Comparison of ENCODE assay signal across 8 cellular contexts in the genomic region with DNA sequence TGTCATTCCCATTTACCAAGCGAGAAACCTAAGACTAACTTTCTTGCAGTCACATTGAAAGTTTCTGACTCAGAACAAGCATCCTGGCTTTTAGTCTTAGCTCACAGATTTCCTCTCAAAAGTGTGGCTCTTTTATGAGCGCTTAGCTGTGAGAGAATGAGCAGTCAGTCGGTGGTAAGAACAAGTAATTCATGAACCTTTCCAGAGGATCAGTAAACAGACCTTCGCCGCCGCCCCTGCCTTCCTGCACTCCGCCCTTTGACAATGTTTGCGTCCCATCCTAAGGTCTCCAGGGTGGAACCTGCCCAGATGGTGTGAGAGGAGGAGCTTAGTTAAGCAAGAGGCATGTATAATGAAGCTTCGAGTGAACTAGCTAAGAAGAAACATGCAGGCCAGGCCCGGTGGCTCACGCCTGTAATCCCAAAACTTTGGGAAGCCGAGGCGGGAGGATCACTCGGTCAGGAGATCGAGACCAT.
DNase-seq lines count a peak whose midpoint lies in the region; ATAC-seq and TF ChIP-seq lines count a peak whose summit lies in the region.

No MANE protein-coding gene starts in this region.

- no peak for TF ChIP-seq EP300 in gastroesophageal sphincter (IDR thresholded peaks at IDR 0.05)

- H3K4me1 ChIP-seq in DND-41 (ENCODE audit: insufficient read depth, low read length) = no peaks in the 10 kb centered on the region
- H3K4me1 ChIP-seq in hepatocyte (ENCODE audit: insufficient read depth) = peaks cover 12% of the 10 kb centered on the region
- H3K4me1 ChIP-seq in gastroesophageal sphincter = no peaks in the 10 kb centered on the region

- TF ChIP-seq POLR2A in gastroesophageal sphincter (IDR thresholded peaks at IDR 0.05) = no peak

- H3K27me3 ChIP-seq in DND-41 (ENCODE audit: insufficient read depth, low read length, poor library complexity) (no peaks in the 10 kb centered on the region), hepatocyte (no peaks in the 10 kb centered on the region), gastroesophageal sphincter (no peaks in the 10 kb centered on the region)

- no peak overlapping the region for H2AFZ ChIP-seq in DND-41 (ENCODE audit: low read depth, low read length)
- H2AFZ ChIP-seq in hepatocyte = no peak overlapping the region

- no peaks in the 10 kb centered on the region for H3K36me3 ChIP-seq in DND-41 (ENCODE audit: insufficient read depth, low read length)
- H3K36me3 ChIP-seq in hepatocyte (replicated peaks; ENCODE audit: insufficient read depth, low read depth) = no peaks in the 10 kb centered on the region
- no peaks in the 10 kb centered on the region for H3K36me3 ChIP-seq in gastroesophageal sphincter

- no peak for DNase-seq in DND-41
- peak; percentile 84 for DNase-seq in hepatocyte (ENCODE audit: low spot score)
- no peak for DNase-seq in activated effector memory CD4-positive, alpha-beta T cell treated with Interleukin-2 at 50 U/mL for 16 hours
- no peak for DNase-seq in UCSD-AML1 (lab: John Stamatoyannopoulos, UW; ENCODE audit: unreplicated experiment)
- no peak for DNase-seq in coronary artery (ENCODE audit: low spot score)

- TF ChIP-seq CTCF in DND-41 (IDR thresholded peaks at IDR 0.05; ENCODE audit: borderline replicate concordance, extremely low read depth, low read length, poor library complexity, severe bottlenecking) (no peak), hepatocyte (IDR thresholded peaks at IDR 0.05; ENCODE audit: poor library complexity) (no peak), gastroesophageal sphincter (IDR thresholded peaks at IDR 0.05) (no peak), coronary artery (IDR thresholded peaks at IDR 0.05) (no peak)

- H3K9me3 ChIP-seq in DND-41 (ENCODE audit: insufficient read depth, low read length, severe bottlenecking) (no peaks in the 10 kb centered on the region), hepatocyte (ENCODE audit: low read depth) (no peaks in the 10 kb centered on the region), gastroesophageal sphincter (no peaks in the 10 kb centered on the region)

- H3K27ac ChIP-seq in DND-41 (ENCODE audit: low read length) (no peak overlapping the region), hepatocyte (peak overlapping the region; percentile 82), gastroesophageal sphincter (no peak overlapping the region), coronary artery (no peak overlapping the region)

- WGBS in hepatocyte (ENCODE audit: low lambda C conversion rate, missing lambda C conversion rate) = 38% methylated on average over 14 of the region's 15 CpGs
- 39 to 82% methylated on average over 4 to 7 of the region's 15 CpGs for WGBS in gastroesophageal sphincter (ENCODE audit: low coverage in 1 of 2), 2 donors

- H3K4me3 ChIP-seq in DND-41 (ENCODE audit: low read depth in 1 of 2, low read length in 2 of 2) = no peak overlapping the region
- H3K4me3 ChIP-seq in hepatocyte = no peak overlapping the region
- H3K4me3 ChIP-seq in gastroesophageal sphincter = no peak overlapping the region
- H3K4me3 ChIP-seq in coronary artery = no peak overlapping the region

- ATAC-seq in DND-41 (ENCODE audit: insufficient read depth, low read depth) (peak; percentile 24; the same call in 1 of the 3 replicates), GM19397 (IDR thresholded peaks at IDR 0.05; ENCODE audit: unreplicated experiment) (peak; percentile 58), HG03520 (IDR thresholded peaks at IDR 0.05; ENCODE audit: unreplicated experiment) (peak; percentile 75), gastroesophageal sphincter (no peak)

- H4K20me1 ChIP-seq in DND-41 (ENCODE audit: insufficient read depth, low read length) = no peaks in the 10 kb centered on the region
- H4K20me1 ChIP-seq in hepatocyte (ENCODE audit: insufficient read depth, poor library complexity, severe bottlenecking) = no peaks in the 10 kb centered on the region

- H3K79me2 ChIP-seq in DND-41 (ENCODE audit: insufficient read depth, low read length) (no peaks in the 10 kb centered on the region), hepatocyte (no peaks in the 10 kb centered on the region)

- H3K9ac ChIP-seq in DND-41 (ENCODE audit: low read depth, low read length) = no peak overlapping the region

- no peak overlapping the region for H3K4me2 ChIP-seq in DND-41 (ENCODE audit: insufficient read depth, low read length)
- H3K4me2 ChIP-seq in hepatocyte = peak overlapping the region; percentile 3

- H3K9me2 ChIP-seq in hepatocyte (replicated peaks; ENCODE audit: insufficient read depth) = no peaks in the 10 kb centered on the region
